Comparison of ENCODE assay signal across 16 cellular contexts in genomic region chr5:154701181-154701580, GRCh38. TPM values are rescaled to one million over a fixed set of nuclear protein-coding genes. Genes with fewer than 3 reads are reported as not detected.
A peak's percentile ranks its signal among the peaks of the same experiment; 100 is the strongest.
DNase-seq lines count a peak whose midpoint lies in the region; FAIRE-seq and TF ChIP-seq lines count a peak whose summit lies in the region.
"Had no signal": no experiment of that assay in that cellular context is flagged by ENCODE, and none has a peak within 500 bp of the region (broad histone marks: within the 10 kb centered on the region; RNA-seq: fewer than 3 reads in every experiment).

No MANE protein-coding gene starts in this region.

- H3K27me3 ChIP-seq in astrocyte (ENCODE audit: insufficient read depth, low read length) (no peaks in the 10 kb centered on the region), neural progenitor cell (no peaks in the 10 kb centered on the region)
- H3K27me3 ChIP-seq: cardiac muscle cell had no signal

- TF ChIP-seq CTCF in astrocyte (IDR thresholded peaks at IDR 0.05; ENCODE audit: insufficient read depth, low read depth, low read length) = no peak
- no peak for TF ChIP-seq CTCF in neural progenitor cell (IDR thresholded peaks at IDR 0.05)

- no peak for FAIRE-seq in astrocyte (lab: Jason Lieb, UNC)

- peaks cover 7% of the 10 kb centered on the region for H3K4me1 ChIP-seq in astrocyte (ENCODE audit: insufficient read depth, low read length)
- no peaks in the 10 kb centered on the region for H3K4me1 ChIP-seq in neural progenitor cell

- peaks cover 13% of the 10 kb centered on the region for H3K4me1 Mint-ChIP-seq in astrocyte (ENCODE audit: low read depth, unreplicated experiment)
- H3K4me1 Mint-ChIP-seq in neural progenitor cell = no peaks in the 10 kb centered on the region
- H3K4me1 Mint-ChIP-seq: activated CD8-positive, alpha-beta memory T cell treated with anti-CD3 and anti-CD28 coated beads, Interleukin-2, amount 10 ng/mL, durations not matched to agents 7 days and 5 days; activated naive CD4-positive, alpha-beta T cell treated with anti-CD3 and anti-CD28 coated beads, Interleukin-2, amount 10 ng/mL, durations not matched to agents 7 days and 5 days; CD4-positive, CD25-positive, alpha-beta regulatory T cell; natural killer cell; stimulated activated naive CD8-positive, alpha-beta T cell treated with anti-CD3 and anti-CD28 coated beads, Interleukin-15, amount 100 ng/mL, for 72 hours had no signal

- H3K36me3 Mint-ChIP-seq in astrocyte (ENCODE audit: low read depth, unreplicated experiment) (no peaks in the 10 kb centered on the region), neural progenitor cell (no peaks in the 10 kb centered on the region)
- H3K36me3 Mint-ChIP-seq: activated CD8-positive, alpha-beta memory T cell treated with anti-CD3 and anti-CD28 coated beads, Interleukin-2, amount 10 ng/mL, durations not matched to agents 7 days and 5 days; activated naive CD4-positive, alpha-beta T cell treated with anti-CD3 and anti-CD28 coated beads, Interleukin-2, amount 10 ng/mL, durations not matched to agents 7 days and 5 days; CD4-positive, CD25-positive, alpha-beta regulatory T cell; natural killer cell had no signal

- peaks cover 3% of the 10 kb centered on the region for H3F3A ChIP-seq in neural progenitor cell (ENCODE audit: low read depth)

- H3K4me3 Mint-ChIP-seq in astrocyte (ENCODE audit: unreplicated experiment) = no peak overlapping the region
- no peak overlapping the region for H3K4me3 Mint-ChIP-seq in neural progenitor cell
- H3K4me3 Mint-ChIP-seq: activated CD8-positive, alpha-beta memory T cell treated with anti-CD3 and anti-CD28 coated beads, Interleukin-2, amount 10 ng/mL, durations not matched to agents 7 days and 5 days; activated naive CD4-positive, alpha-beta T cell treated with anti-CD3 and anti-CD28 coated beads, Interleukin-2, amount 10 ng/mL, durations not matched to agents 7 days and 5 days; CD4-positive, CD25-positive, alpha-beta regulatory T cell; natural killer cell; stimulated activated naive CD8-positive, alpha-beta T cell treated with anti-CD3 and anti-CD28 coated beads, Interleukin-15, amount 100 ng/mL, for 72 hours had no signal

- H3K27ac ChIP-seq in astrocyte (ENCODE audit: low read depth, low read length) = no peak overlapping the region
- no peak overlapping the region for H3K27ac ChIP-seq in neural progenitor cell
- H3K27ac ChIP-seq: cardiac muscle cell, SK-N-MC had no signal

- H3K9me3 Mint-ChIP-seq in astrocyte (ENCODE audit: unreplicated experiment) (no peaks in the 10 kb centered on the region), neural progenitor cell (no peaks in the 10 kb centered on the region)
- H3K9me3 Mint-ChIP-seq: activated naive CD4-positive, alpha-beta T cell treated with anti-CD3 and anti-CD28 coated beads, Interleukin-2, amount 10 ng/mL, durations not matched to agents 7 days and 5 days; natural killer cell; stimulated activated naive CD8-positive, alpha-beta T cell treated with anti-CD3 and anti-CD28 coated beads, Interleukin-15, amount 100 ng/mL, for 72 hours had no signal

- H2AFZ ChIP-seq in astrocyte (ENCODE audit: low read depth, low read length) (no peak overlapping the region), neural progenitor cell (replicated peaks) (no peak overlapping the region)

- no peaks in the 10 kb centered on the region for H3K27me3 Mint-ChIP-seq in astrocyte (ENCODE audit: low read depth, unreplicated experiment)
- peaks cover 2% of the 10 kb centered on the region for H3K27me3 Mint-ChIP-seq in neural progenitor cell (ENCODE audit: insufficient read depth, low read depth)
- H3K27me3 Mint-ChIP-seq: stimulated activated naive CD8-positive, alpha-beta T cell treated with anti-CD3 and anti-CD28 coated beads, Interleukin-15, amount 100 ng/mL, for 72 hours had no signal

- DNase-seq in DMS79 treated with DMSO at 0.1 percent for 48 hours (lab: John Stamatoyannopoulos, UW) (peak; percentile 28), NCI-H1105 (lab: John Stamatoyannopoulos, UW) (peak; percentile 16), astrocyte (ENCODE audit: low read depth) (no peak), neural progenitor cell (ENCODE audit: low spot score) (no peak), SHP77 (lab: John Stamatoyannopoulos, UW) (no peak), GF-D8 (lab: John Stamatoyannopoulos, UW) (no peak)
- no peak for DNase-seq in activated CD8-positive, alpha-beta memory T cell treated with anti-CD3 and anti-CD28 coated beads for 24 hours
- DNase-seq: activated CD8-positive, alpha-beta memory T cell treated with anti-CD3 and anti-CD28 coated beads, Interleukin-2, amount 10 ng/mL, durations not matched to agents 7 days and 5 days; activated naive CD4-positive, alpha-beta T cell treated with anti-CD3 and anti-CD28 coated beads, Interleukin-2, amount 10 ng/mL, durations not matched to agents 7 days and 5 days; CD4-positive, CD25-positive, alpha-beta regulatory T cell; H7; natural killer cell; NK-92 treated with Interleukin-12 subunit alpha and Interleukin-12 subunit beta, amount 100 ng/mL, for 24 hours; stimulated activated naive CD8-positive, alpha-beta T cell treated with anti-CD3 and anti-CD28 coated beads, Interleukin-15, amount 100 ng/mL, for 72 hours had no signal

- no peaks in the 10 kb centered on the region for H3K79me2 ChIP-seq in astrocyte (ENCODE audit: insufficient read depth, low read length)
- H3K79me2 ChIP-seq in neural progenitor cell (ENCODE audit: low read depth) = no peaks in the 10 kb centered on the region

- H3K4me3 ChIP-seq in astrocyte (ENCODE audit: insufficient read depth, low read depth, low read length) = no peak overlapping the region
- H3K4me3 ChIP-seq in neural progenitor cell = no peak overlapping the region
- H3K4me3 ChIP-seq: cardiac muscle cell, SK-N-MC had no signal

- H3K36me3 ChIP-seq in astrocyte (ENCODE audit: insufficient read depth, low read length) (no peaks in the 10 kb centered on the region), neural progenitor cell (no peaks in the 10 kb centered on the region)
- H3K36me3 ChIP-seq: cardiac muscle cell had no signal

- H3K27ac Mint-ChIP-seq in astrocyte (ENCODE audit: unreplicated experiment) (no peak overlapping the region), neural progenitor cell (peak overlapping the region; percentile 79)
- H3K27ac Mint-ChIP-seq: activated CD8-positive, alpha-beta memory T cell treated with anti-CD3 and anti-CD28 coated beads, Interleukin-2, amount 10 ng/mL, durations not matched to agents 7 days and 5 days; activated naive CD4-positive, alpha-beta T cell treated with anti-CD3 and anti-CD28 coated beads, Interleukin-2, amount 10 ng/mL, durations not matched to agents 7 days and 5 days; CD4-positive, CD25-positive, alpha-beta regulatory T cell; natural killer cell; stimulated activated naive CD8-positive, alpha-beta T cell treated with anti-CD3 and anti-CD28 coated beads, Interleukin-15, amount 100 ng/mL, for 72 hours had no signal

- H3K4me2 ChIP-seq in astrocyte (ENCODE audit: low read length) (peak overlapping the region; percentile 32), neural progenitor cell (no peak overlapping the region)

- H3K9me3 ChIP-seq in astrocyte (ENCODE audit: insufficient read depth, low read depth, low read length) = no peaks in the 10 kb centered on the region
- no peaks in the 10 kb centered on the region for H3K9me3 ChIP-seq in neural progenitor cell (ENCODE audit: low read depth)

- H3K9ac ChIP-seq in astrocyte (ENCODE audit: low read length) (no peak overlapping the region), neural progenitor cell (no peak overlapping the region)

- no peaks in the 10 kb centered on the region for H4K20me1 ChIP-seq in astrocyte (ENCODE audit: insufficient read depth, low read length)
- H4K20me1 ChIP-seq in neural progenitor cell (ENCODE audit: low read depth) = no peaks in the 10 kb centered on the region

RNA-seq across cellular contexts. Expression of gene LARP1, which starts 54.0 kb away (rescaled TPM):
- total RNA-seq in astrocyte (234 and 243 TPM in 2 replicates), neural progenitor cell (ENCODE audit: low replicate concordance) (53.8 and 85.2 TPM in 2 replicates)

Comparison
In these comparisons a context has a peak if more than half of its experiments do, and no peak if none do; other contexts are left out.
1. DNase-seq: peak in DMS79 treated with DMSO at 0.1 percent for 48 hours (single experiment) and NCI-H1105 (single experiment); none in astrocyte (single experiment), neural progenitor cell (single experiment), activated CD8-positive, alpha-beta memory T cell treated with anti-CD3 and anti-CD28 coated beads for 24 hours (single experiment), SHP77 (0 of 2) and GF-D8 (single experiment).